9 cellular contexts compared by ENCODE assay signal in the genomic region with DNA sequence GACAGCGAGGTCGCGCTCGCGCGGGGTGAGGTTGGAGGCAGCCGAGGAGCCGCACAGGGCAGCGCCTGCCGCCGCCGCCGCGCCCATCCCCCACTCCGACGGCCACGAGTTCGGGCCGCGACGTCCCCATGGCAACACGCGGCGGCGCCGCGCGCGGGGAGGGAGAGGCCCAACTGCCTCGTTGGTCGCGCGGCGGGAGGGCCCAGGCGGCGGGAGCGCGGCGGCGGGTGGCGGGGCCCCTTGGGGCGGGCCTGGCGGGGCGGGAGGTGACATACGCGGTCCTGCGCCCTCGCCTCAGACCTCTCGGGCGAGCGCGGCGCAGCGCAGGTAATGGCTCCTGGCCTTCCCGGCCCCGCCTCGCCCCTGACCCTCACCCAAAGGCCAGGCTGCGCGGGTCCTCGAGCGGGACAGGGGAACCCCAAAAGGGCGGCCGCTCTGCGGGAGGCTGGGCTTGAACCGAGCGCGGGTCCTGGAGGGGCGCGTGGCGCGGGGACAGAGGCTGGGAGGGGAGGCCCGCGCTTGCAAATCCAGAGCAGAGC. TPM values are rescaled to one million over a fixed set of nuclear protein-coding genes. Genes with fewer than 3 reads are reported as not detected.
DNase-seq lines count a peak whose midpoint lies in the region; ATAC-seq, FAIRE-seq and TF ChIP-seq lines count a peak whose summit lies in the region.
"Had no signal": no experiment of that assay in that cellular context is flagged by ENCODE, and none has a peak within 500 bp of the region (broad histone marks: within the 10 kb centered on the region; RNA-seq: fewer than 3 reads in every experiment).

A gene with protein sequence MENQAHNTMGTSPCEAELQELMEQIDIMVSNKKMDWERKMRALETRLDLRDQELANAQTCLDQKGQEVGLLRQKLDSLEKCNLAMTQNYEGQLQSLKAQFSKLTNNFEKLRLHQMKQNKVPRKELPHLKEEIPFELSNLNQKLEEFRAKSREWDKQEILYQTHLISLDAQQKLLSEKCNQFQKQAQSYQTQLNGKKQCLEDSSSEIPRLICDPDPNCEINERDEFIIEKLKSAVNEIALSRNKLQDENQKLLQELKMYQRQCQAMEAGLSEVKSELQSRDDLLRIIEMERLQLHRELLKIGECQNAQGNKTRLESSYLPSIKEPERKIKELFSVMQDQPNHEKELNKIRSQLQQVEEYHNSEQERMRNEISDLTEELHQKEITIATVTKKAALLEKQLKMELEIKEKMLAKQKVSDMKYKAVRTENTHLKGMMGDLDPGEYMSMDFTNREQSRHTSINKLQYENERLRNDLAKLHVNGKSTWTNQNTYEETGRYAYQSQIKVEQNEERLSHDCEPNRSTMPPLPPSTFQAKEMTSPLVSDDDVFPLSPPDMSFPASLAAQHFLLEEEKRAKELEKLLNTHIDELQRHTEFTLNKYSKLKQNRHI (plus strand): TSS at position 297 of the 539 bp plus-strand sequence. CDS start 1,518 bp downstream, outside the sequence.

- peak; percentile 39 for DNase-seq in stimulated activated CD4-positive, alpha-beta T cell treated with anti-CD3 and anti-CD28 coated beads, Interleukin-15, amount 100 ng/mL, for 24 hours
- DNase-seq in stimulated activated CD4-positive, alpha-beta T cell treated with anti-CD3 and anti-CD28 coated beads, Interleukin-12 subunit alpha, Interleukin-12 subunit beta, amount 100 ng/mL, for 4 hours, result no peak
- DNase-seq in NCI-H82 treated with DMSO at 0.1 percent for 48 hours (lab: John Stamatoyannopoulos, UW; ENCODE audit: unreplicated experiment) (peak; percentile 5), mesothelial cell of epicardium (ENCODE audit: low spot score in 2 of 2, unreplicated experiment in 2 of 2) (peak; percentile 53 to 80), upper lobe of right lung (peak; percentile 81), cerebellum (ENCODE audit: low spot score) (no peak), RCC 7860 (ENCODE audit: low spot score) (no peak)

- peaks cover 7% of the 10 kb centered on the region for H3K27me3 Mint-ChIP-seq in mesothelial cell of epicardium (ENCODE audit: low read depth)

- H3K9me3 Mint-ChIP-seq in mesothelial cell of epicardium, result no peaks in the 10 kb centered on the region

- peak within 1 kb of the TSS; percentile 43 for H3K27ac Mint-ChIP-seq in mesothelial cell of epicardium

- no peaks in the 10 kb centered on the region for H3K36me3 Mint-ChIP-seq in mesothelial cell of epicardium

- H3K36me3 ChIP-seq in ectodermal cell (ENCODE audit: control insufficient read depth, insufficient read depth, low read length) (no peaks in the 10 kb centered on the region), upper lobe of right lung (no peaks in the 10 kb centered on the region)

- H3K27ac ChIP-seq in ectodermal cell (ENCODE audit: insufficient read depth, low read depth, low read length, poor library complexity, severe bottlenecking), result no peak within 1 kb of the TSS
- H3K27ac ChIP-seq in upper lobe of right lung, result no peak within 1 kb of the TSS

- intact Hi-C loops in upper lobe of right lung (cut with DNase I), result no loop called here

- 6 to 7% methylated on average over 73 of the region's 73 CpGs for WGBS in ectodermal cell, 2 experiments

- TF ChIP-seq CTCF in mesothelial cell of epicardium (IDR thresholded peaks at IDR 0.05; ENCODE audit: unreplicated experiment), result no peak
- no peak for TF ChIP-seq CTCF in upper lobe of right lung (IDR thresholded peaks at IDR 0.05)

- H3K4me1 ChIP-seq in ectodermal cell (ENCODE audit: control insufficient read depth, insufficient read depth, low read length) (no peaks in the 10 kb centered on the region), upper lobe of right lung (no peaks in the 10 kb centered on the region)

- peak within 1 kb of the TSS; percentile 79 for H3K4me3 Mint-ChIP-seq in mesothelial cell of epicardium

- H3K4me1 Mint-ChIP-seq in mesothelial cell of epicardium, result peaks cover 7% of the 10 kb centered on the region

- H3K27me3 ChIP-seq in ectodermal cell (ENCODE audit: control insufficient read depth, insufficient read depth, low read length, poor library complexity, severe bottlenecking) (peaks cover 27% of the 10 kb centered on the region), upper lobe of right lung (peaks cover 3% of the 10 kb centered on the region)

- FAIRE-seq in RCC 7860 (lab: Jason Lieb, UNC), result no peak

- ATAC-seq in upper lobe of right lung, result peak; percentile 90

- peak within 1 kb of the TSS; percentile 40 for H3K4me3 ChIP-seq in ectodermal cell (ENCODE audit: insufficient read depth, low read depth, low read length)
- peak within 1 kb of the TSS; percentile 34 for H3K4me3 ChIP-seq in upper lobe of right lung

- H3K9me3 ChIP-seq in ectodermal cell (ENCODE audit: control insufficient read depth, low read length) (no peaks in the 10 kb centered on the region), upper lobe of right lung (no peaks in the 10 kb centered on the region)

RNA-seq across cellular contexts. Expression of the gene that starts here (rescaled TPM):
- polyA plus RNA-seq in ectodermal cell (2013, experiment 1 of 4), result 0.41 TPM
- polyA plus RNA-seq in ectodermal cell (2013, experiment 2 of 4), result 0.43 TPM
- 0.32 TPM for polyA plus RNA-seq in ectodermal cell (2013, experiment 3 of 4)
- polyA plus RNA-seq in ectodermal cell (2013, experiment 4 of 4), result 0.20 TPM
- total RNA-seq in mesothelial cell of epicardium, result 0.66 to 1.2 TPM (median 1.2 TPM) in 3 replicates
- not detected for total RNA-seq in upper lobe of right lung
- 0.82 TPM for total RNA-seq in cerebellum
- total RNA-seq: T-helper 1 cell treated with Interleukin-12 subunit alpha and Interleukin-12 subunit beta and Interleukin-4 antibody, amounts not matched to agents 30 ng/mL and 1 ng/mL, for 36 hours had no signal

Comparison
In these comparisons a context has a peak if more than half of its experiments do, and no peak if none do; other contexts are left out.
1. DNase-seq: peak in stimulated activated CD4-positive, alpha-beta T cell treated with anti-CD3 and anti-CD28 coated beads, Interleukin-15, amount 100 ng/mL, for 24 hours (single experiment), NCI-H82 treated with DMSO at 0.1 percent for 48 hours (single experiment) and mesothelial cell of epicardium (2 of 2); none in stimulated activated CD4-positive, alpha-beta T cell treated with anti-CD3 and anti-CD28 coated beads, Interleukin-12 subunit alpha, Interleukin-12 subunit beta, amount 100 ng/mL, for 4 hours (single experiment), cerebellum (single experiment) and RCC 7860 (single experiment).
2. Peak in DNase-seq, ATAC-seq and H3K4me3 ChIP-seq in upper lobe of right lung; RNA of the gene not detected or under 1 TPM.